8 cellular contexts compared by ENCODE assay signal in the genomic region with DNA sequence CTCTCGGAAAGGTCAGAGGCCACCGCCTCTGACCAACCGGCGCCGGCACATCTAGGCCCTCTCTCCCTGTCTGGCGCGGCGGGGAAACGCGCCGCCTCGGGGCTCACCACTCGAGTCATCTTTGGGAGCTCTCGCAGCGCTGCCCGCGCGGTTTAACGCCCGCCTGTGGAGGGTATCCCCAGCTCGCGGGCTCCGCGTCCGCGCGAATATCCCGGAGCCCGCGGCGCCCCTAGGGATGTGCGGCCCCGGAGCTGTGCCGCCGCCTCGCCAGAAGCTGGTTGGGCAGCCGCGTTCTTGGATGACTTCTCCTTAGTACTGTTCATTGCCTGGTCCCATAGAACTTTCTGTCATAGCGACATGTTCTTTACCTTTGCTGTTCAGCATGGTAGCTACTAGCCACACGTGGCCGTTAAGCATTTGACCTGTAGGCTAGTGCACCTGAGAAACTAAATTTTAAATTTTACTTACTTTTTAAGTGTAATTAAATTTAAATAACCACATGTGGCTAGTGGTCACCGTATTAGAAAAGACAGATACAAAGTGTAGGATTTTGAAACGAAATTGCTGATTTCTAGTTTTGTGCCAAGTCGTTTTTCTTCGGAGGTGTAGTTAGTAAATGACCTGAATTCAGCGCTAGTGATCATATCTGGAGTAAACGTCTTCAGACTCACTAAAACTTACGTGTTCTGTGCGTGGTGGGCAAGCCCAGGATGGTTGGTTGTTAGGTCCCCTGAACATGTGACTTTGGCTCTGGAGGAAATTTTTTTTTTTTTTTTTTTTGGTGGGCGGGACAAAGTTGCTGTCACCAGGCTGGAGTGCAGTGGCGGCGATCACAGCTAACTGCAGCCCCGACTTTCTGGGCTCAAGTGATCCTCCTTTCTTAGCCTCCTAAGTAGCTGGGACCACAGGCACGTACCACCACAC. TPM values are rescaled to one million over a fixed set of nuclear protein-coding genes. Genes with fewer than 3 reads are reported as not detected.
A peak's percentile ranks its signal among the peaks of the same experiment; 100 is the strongest.
DNase-seq lines count a peak whose midpoint lies in the region; ATAC-seq and TF ChIP-seq lines count a peak whose summit lies in the region.

No MANE protein-coding gene starts in this region.

- TF ChIP-seq CTCF in GM10248 (IDR thresholded peaks at IDR 0.05; ENCODE audit: control extremely low read depth, extremely low read depth, low read depth, missing control alignments): no peak
- TF ChIP-seq CTCF in HCT116 (IDR thresholded peaks at IDR 0.05 in 2 of 3, conservative IDR thresholded peaks at IDR 0.05 in 1 of 3; ENCODE audit: borderline replicate concordance in 1 of 3, insufficient read depth in 1 of 3, low read depth in 2 of 3, low read length in 2 of 3): no peak
- no peak for TF ChIP-seq CTCF in NB4 (IDR thresholded peaks at IDR 0.05; ENCODE audit: low read depth, low read length)

- H2BK120ac ChIP-seq in mesendoderm (ENCODE audit: low read depth, low read length): no peak overlapping the region

- no peak for TF ChIP-seq POLR2A in HCT116 (IDR thresholded peaks at IDR 0.05; ENCODE audit: borderline replicate concordance, extremely low read depth, insufficient read depth, insufficient read length)
- TF ChIP-seq POLR2A in NB4 (IDR thresholded peaks at IDR 0.05; ENCODE audit: extremely low read depth, insufficient read length): peak; percentile 25

- H3K4me1 Mint-ChIP-seq in activated CD4-positive, alpha-beta T cell treated with anti-CD3 and anti-CD28 coated beads, Interleukin-2, amount 10 ng/mL, durations not matched to agents 7 days and 5 days: peaks cover 27% of the 10 kb centered on the region

- H3K23ac ChIP-seq in mesendoderm (ENCODE audit: low read length): no peak overlapping the region

- peak overlapping the region; percentile 100 for H3K27ac Mint-ChIP-seq in activated CD4-positive, alpha-beta T cell treated with anti-CD3 and anti-CD28 coated beads, Interleukin-2, amount 10 ng/mL, durations not matched to agents 7 days and 5 days

- H3K79me1 ChIP-seq in mesendoderm (ENCODE audit: low read length): peaks cover 3% of the 10 kb centered on the region

- peak overlapping the region; percentile 98 for H3K27ac ChIP-seq in HCT116 (ENCODE audit: low read depth, low read length)
- peak overlapping the region; percentile 94 for H3K27ac ChIP-seq in duodenal mucosa (ENCODE audit: low read depth, low read length)
- peak overlapping the region; percentile 94 for H3K27ac ChIP-seq in mesendoderm (ENCODE audit: low read depth, low read length)

- BruUV-seq in HCT116 (replicated peaks; lab: Mats Ljungman, UMichigan): TSS peak; percentile 74

- CTCF ChIA-PET in GM10248 (lab: Yijun Ruan, JAX): interaction anchor here (0.7 to 3.2 kb wide), 12 partner anchors 10 to 462 kb away, joined by 3 to 27 read pairs (median 5); partner anchors contain the start of gene SLC25A20
- CTCF ChIA-PET in HCT116 (lab: Charles Lee): interaction anchor here (1.0 to 1.2 kb wide), 2 partner anchors 69 to 180 kb away, joined by 3 read pairs; no protein-coding TSS in a partner anchor
- CTCF ChIA-PET in activated CD4-positive, alpha-beta T cell treated with anti-CD3 and anti-CD28 coated beads, Interleukin-2, amount 10 ng/mL, durations not matched to agents 7 days and 5 days (lab: Charles Lee): interaction anchor here (0.5 to 2.9 kb wide), 20 partner anchors 9 to 676 kb away, joined by 3 to 14 read pairs (median 4); partner anchors contain the start of genes NDUFAF3, QRICH1 and SLC25A20

- H3K79me2 ChIP-seq in HCT116 (ENCODE audit: insufficient read depth, low read length) (peaks cover 50% of the 10 kb centered on the region), mesendoderm (ENCODE audit: control insufficient read depth, insufficient read depth, low read length) (peaks cover 29% of the 10 kb centered on the region)

- no peak overlapping the region for H2AK5ac ChIP-seq in mesendoderm (ENCODE audit: low read length)

- H4K8ac ChIP-seq in mesendoderm (ENCODE audit: low read depth, low read length): no peak overlapping the region

- H3K9me3 ChIP-seq in HCT116 (ENCODE audit: control insufficient read depth in 1 of 2, insufficient read depth in 1 of 2, low read depth in 1 of 2, low read length in 2 of 2) (no peaks in the 10 kb centered on the region), duodenal mucosa (ENCODE audit: control insufficient read depth in 1 of 2, low read length in 2 of 2) (no peaks in the 10 kb centered on the region)

- peak overlapping the region; percentile 90 for H3K4me3 Mint-ChIP-seq in activated CD4-positive, alpha-beta T cell treated with anti-CD3 and anti-CD28 coated beads, Interleukin-2, amount 10 ng/mL, durations not matched to agents 7 days and 5 days

- no peak overlapping the region for H2BK15ac ChIP-seq in mesendoderm (replicated peaks; ENCODE audit: low read depth)

- peak; percentile 74 for DNase-seq in GM10248 (ENCODE audit: extremely low spot score)
- DNase-seq in HCT116 (ENCODE audit: low read depth, low spot score): peak; percentile 48
- peak; percentile 74 for DNase-seq in NB4 (ENCODE audit: low read depth)
- peak; percentile 61 for DNase-seq in activated CD4-positive, alpha-beta T cell treated with anti-CD3 and anti-CD28 coated beads, Interleukin-2, amount 10 ng/mL, durations not matched to agents 7 days and 5 days
- peak; percentile 80 for DNase-seq in mesendoderm
- peak; percentile 44 for DNase-seq in stimulated activated CD8-positive, alpha-beta memory T cell treated with anti-CD3 and anti-CD28 coated beads, Interleukin-4, amount 100 ng/mL, for 24 hours (ENCODE audit: low read depth)
- no peak for DNase-seq in NCI-H524 treated with DMSO at 0.1 percent for 48 hours (lab: John Stamatoyannopoulos, UW)

- POLR2A ChIA-PET in GM10248 (lab: Yijun Ruan, JAX): interaction anchor here (0.5 to 1.9 kb wide), 11 partner anchors 9 to 1494 kb away, joined by 3 to 15 read pairs (median 4); partner anchors contain the start of genes PRKAR2A and SLC25A20
- POLR2A ChIA-PET in HCT116 (lab: Charles Lee): interaction anchor here (0.7 to 1.4 kb wide), 6 partner anchors 9 to 1421 kb away, joined by 3 to 4 read pairs (median 3); partner anchors contain the start of genes IP6K2, PRKAR2A and QRICH1
- POLR2A ChIA-PET in activated CD4-positive, alpha-beta T cell treated with anti-CD3 and anti-CD28 coated beads, Interleukin-2, amount 10 ng/mL, durations not matched to agents 7 days and 5 days (lab: Charles Lee): interaction anchor here (0.7 to 1.0 kb wide), 4 partner anchors 9 to 68 kb away, joined by 3 to 4 read pairs (median 4); no protein-coding TSS in a partner anchor

- H3K27me3 Mint-ChIP-seq in activated CD4-positive, alpha-beta T cell treated with anti-CD3 and anti-CD28 coated beads, Interleukin-2, amount 10 ng/mL, durations not matched to agents 7 days and 5 days: no peaks in the 10 kb centered on the region

- H3K9ac ChIP-seq in HCT116 (ENCODE audit: low read length) (peak overlapping the region; percentile 98), duodenal mucosa (ENCODE audit: low read depth in 1 of 2, low read length in 2 of 2) (peak overlapping the region; percentile 94 to 96), mesendoderm (ENCODE audit: low read length) (peak overlapping the region; percentile 96)

- H3K4me3 ChIP-seq in HCT116 (replicated peaks in 1 of 2; ENCODE audit: low read depth in 1 of 2, low read length in 2 of 2) (peak overlapping the region; percentile 56 to 99), NB4 (ENCODE audit: low read depth, low read length) (peak overlapping the region; percentile 89), duodenal mucosa (ENCODE audit: low read depth in 1 of 2, low read length in 2 of 2) (peak overlapping the region; percentile 82 to 97), mesendoderm (ENCODE audit: low read length) (peak overlapping the region; percentile 48)

- H3K56ac ChIP-seq in mesendoderm (ENCODE audit: low read length): peak overlapping the region; percentile 83

- no peak overlapping the region for H3K4ac ChIP-seq in mesendoderm (ENCODE audit: low read depth, low read length)

- H4K5ac ChIP-seq in mesendoderm (ENCODE audit: low read length): no peak overlapping the region

- H2AFZ ChIP-seq in HCT116 (ENCODE audit: low read depth, low read length, poor library complexity, severe bottlenecking): no peak overlapping the region

- peak overlapping the region; percentile 88 for H3K18ac ChIP-seq in mesendoderm (ENCODE audit: low read length)

- TF ChIP-seq RAD21 in HCT116 (IDR thresholded peaks at IDR 0.05; ENCODE audit: low read depth): no peak

- no peaks in the 10 kb centered on the region for H3K27me3 ChIP-seq in HCT116 (ENCODE audit: insufficient read depth, low read length)
- no peaks in the 10 kb centered on the region for H3K27me3 ChIP-seq in duodenal mucosa (ENCODE audit: control insufficient read depth in 1 of 2, insufficient read depth in 2 of 2, low read length in 2 of 2)
- no peaks in the 10 kb centered on the region for H3K27me3 ChIP-seq in mesendoderm (ENCODE audit: insufficient read depth, low read length, poor library complexity)

- H4K20me1 ChIP-seq in HCT116 (ENCODE audit: insufficient read depth): no peaks in the 10 kb centered on the region

- intact Hi-C loops in HCT116 (cut with micrococcal nuclease): no loop called here

- H3K4me1 ChIP-seq in HCT116 (ENCODE audit: control insufficient read depth in 1 of 2, insufficient read depth in 2 of 2, low read length in 2 of 2) (peaks cover 11 to 15% of the 10 kb centered on the region in 2 experiments), duodenal mucosa (ENCODE audit: control insufficient read depth in 1 of 2, insufficient read depth in 2 of 2, low read length in 2 of 2) (peaks cover 0 to 16% of the 10 kb centered on the region in 2 donors), mesendoderm (ENCODE audit: control insufficient read depth, low read depth, low read length) (no peaks in the 10 kb centered on the region)

- H3K4me2 ChIP-seq in HCT116 (ENCODE audit: low read length) (peak overlapping the region; percentile 90), mesendoderm (ENCODE audit: low read length) (peak overlapping the region; percentile 92)

- WGBS in mesendoderm (ENCODE audit: extremely low coverage, insufficient coverage, low lambda C conversion rate): no CpG with 5 or more reads among the region's 54 CpGs

- ATAC-seq in HCT116: peak; percentile 46

- no peaks in the 10 kb centered on the region for H3K9me2 ChIP-seq in HCT116 (ENCODE audit: insufficient read depth)

- H3K9me3 Mint-ChIP-seq in activated CD4-positive, alpha-beta T cell treated with anti-CD3 and anti-CD28 coated beads, Interleukin-2, amount 10 ng/mL, durations not matched to agents 7 days and 5 days: no peaks in the 10 kb centered on the region

- RAD21 ChIA-PET in HCT116 (lab: Charles Lee; ENCODE audit: low non-redundant PET in 1 of 2, low total read pairs in 2 of 2, uncharacterized antibody in 2 of 2, unreplicated experiment in 2 of 2): no interaction called here

- H2BK5ac ChIP-seq in mesendoderm (ENCODE audit: low read length): no peak overlapping the region

- H3K36me3 ChIP-seq in HCT116 (ENCODE audit: control insufficient read depth in 1 of 2, insufficient read depth in 2 of 2, low read length in 2 of 2): peaks cover 8 to 12% of the 10 kb centered on the region in 2 experiments
- peaks cover 0 to 19% of the 10 kb centered on the region in 2 donors for H3K36me3 ChIP-seq in duodenal mucosa (ENCODE audit: control insufficient read depth in 1 of 2, insufficient read depth in 2 of 2, low read length in 2 of 2)
- H3K36me3 ChIP-seq in mesendoderm (ENCODE audit: control insufficient read depth, insufficient read depth, low read length): peaks cover 1% of the 10 kb centered on the region

- peaks cover 14% of the 10 kb centered on the region for H3K36me3 Mint-ChIP-seq in activated CD4-positive, alpha-beta T cell treated with anti-CD3 and anti-CD28 coated beads, Interleukin-2, amount 10 ng/mL, durations not matched to agents 7 days and 5 days (ENCODE audit: low read depth)

RNA-seq across cellular contexts. Expression of gene ARIH2, which starts 0.8 kb away (rescaled TPM):
- total RNA-seq in HCT116 (2021; ENCODE audit: unreplicated experiment): 105 TPM
- 60.8 and 61.8 TPM in 2 replicates for polyA plus RNA-seq in HCT116 (2012)
- 10 to 100 TPM; 91.0 to 95.0 TPM for total RNA-seq in activated CD4-positive, alpha-beta T cell treated with anti-CD3 and anti-CD28 coated beads, Interleukin-2, amount 10 ng/mL, durations not matched to agents 7 days and 5 days
- 72.8 TPM for polyA plus RNA-seq in mesendoderm (2013, experiment 1 of 2)
- polyA plus RNA-seq in mesendoderm (2013, experiment 2 of 2): 75.4 TPM

RNA-seq across cellular contexts. Expression of gene SLC25A20, which starts 20.8 kb away (rescaled TPM):
- total RNA-seq in HCT116 (2021; ENCODE audit: unreplicated experiment): 8.7 TPM
- 5.0 and 5.1 TPM in 2 replicates for polyA plus RNA-seq in HCT116 (2012)
- 10 to 100 TPM; 35.2 to 40.6 TPM for total RNA-seq in activated CD4-positive, alpha-beta T cell treated with anti-CD3 and anti-CD28 coated beads, Interleukin-2, amount 10 ng/mL, durations not matched to agents 7 days and 5 days
- 5.0 TPM for polyA plus RNA-seq in mesendoderm (2013, experiment 1 of 2)
- 5.1 TPM for polyA plus RNA-seq in mesendoderm (2013, experiment 2 of 2)
